3 cellular contexts compared by ENCODE assay signal in genomic region chr6:3569817-3570216, GRCh38.
TF ChIP-seq lines count a peak whose summit lies in the region.

No MANE protein-coding gene starts in this region.

TF ChIP-seq in SK-N-SH, 30 proteins besides CTCF, POLR2A, EP300 and RAD21:
- TF ChIP-seq MAX (IDR thresholded peaks at IDR 0.05; ENCODE audit: low read depth) (no peak), JUND (IDR thresholded peaks at IDR 0.05) (no peak), TEAD4 (IDR thresholded peaks at IDR 0.05; ENCODE audit: borderline replicate concordance, insufficient read depth) (no peak), GABPA (IDR thresholded peaks at IDR 0.05; ENCODE audit: low read depth) (no peak), GATA2 (CRISPR knock-in tag; IDR thresholded peaks at IDR 0.05) (no peak), RXRA (IDR thresholded peaks at IDR 0.05; ENCODE audit: borderline replicate concordance, low read depth) (no peak), FOSL2 (IDR thresholded peaks at IDR 0.05; ENCODE audit: borderline replicate concordance, low read depth) (no peak), SMC3 (IDR thresholded peaks at IDR 0.05; ENCODE audit: low read depth, low read length) (no peak)

TF ChIP-seq in SK-N-SH treated with all-trans-retinoic acid at 6 μM for 48 hours, 23 proteins besides CTCF, POLR2A, EP300 and RAD21 (continued from another document):
- no peak for TF ChIP-seq POU6F1 (CRISPR knock-in tag; IDR thresholded peaks at IDR 0.05; ENCODE audit: borderline replicate concordance, low read depth)
- TF ChIP-seq ZNF70 (CRISPR knock-in tag; IDR thresholded peaks at IDR 0.05): no peak
- no peak for TF ChIP-seq TCF4 (CRISPR knock-in tag; IDR thresholded peaks at IDR 0.05; ENCODE audit: borderline replicate concordance)
- TF ChIP-seq ZNF8 (CRISPR knock-in tag; IDR thresholded peaks at IDR 0.05): no peak
- no peak for TF ChIP-seq ZC3H10 (CRISPR knock-in tag; IDR thresholded peaks at IDR 0.05)
- TF ChIP-seq PPARA (CRISPR knock-in tag; IDR thresholded peaks at IDR 0.05; ENCODE audit: borderline replicate concordance): no peak
- no peak for TF ChIP-seq RARB (CRISPR knock-in tag; IDR thresholded peaks at IDR 0.05)
- no peak for TF ChIP-seq TSHZ2 (CRISPR knock-in tag; IDR thresholded peaks at IDR 0.05)
- no peak for TF ChIP-seq CSRNP3 (CRISPR knock-in tag; IDR thresholded peaks at IDR 0.05)
- no peak for TF ChIP-seq ZNF565 (CRISPR knock-in tag; conservative IDR thresholded peaks at IDR 0.05; ENCODE audit: low read depth)
- no peak for TF ChIP-seq ZFP30 (CRISPR knock-in tag; IDR thresholded peaks at IDR 0.05)
- TF ChIP-seq ESRRG (CRISPR knock-in tag; IDR thresholded peaks at IDR 0.05): no peak
- no peak for TF ChIP-seq BACH2 (CRISPR knock-in tag; IDR thresholded peaks at IDR 0.05; ENCODE audit: borderline replicate concordance)
- no peak for TF ChIP-seq GLIS3 (CRISPR knock-in tag; IDR thresholded peaks at IDR 0.05)
- no peak for TF ChIP-seq ARNTL (CRISPR knock-in tag; IDR thresholded peaks at IDR 0.05; ENCODE audit: borderline replicate concordance, low read depth)
- TF ChIP-seq SNAI2 (CRISPR knock-in tag; IDR thresholded peaks at IDR 0.05): no peak
TF ChIP-seq in SK-N-SH treated with all-trans-retinoic acid at 6 μM for 48 hours: peak in this region for 0.

TF ChIP-seq in H1, 55 proteins besides CTCF, POLR2A, EP300 and RAD21 (continued from another document):
- TF ChIP-seq FOSL1 (IDR thresholded peaks at IDR 0.05; ENCODE audit: insufficient read depth, low read depth, low read length): no peak
- no peak for TF ChIP-seq NANOG (IDR thresholded peaks at IDR 0.05; ENCODE audit: insufficient read depth, low read depth, low read length, poor library complexity, severe bottlenecking)
